ENCODE assay signal across 13 cellular contexts in genomic region chr2:197969391-197969893, GRCh38.
DNase-seq lines count a peak whose midpoint lies in the region; ATAC-seq and TF ChIP-seq lines count a peak whose summit lies in the region.
"Had no signal": no experiment of that assay in that cellular context is flagged by ENCODE, and none has a peak within 500 bp of the region (broad histone marks: within the 10 kb centered on the region; RNA-seq: fewer than 3 reads in every experiment).

No MANE protein-coding gene starts in this region.

- H3K36me3 ChIP-seq in brain microvascular endothelial cell (replicated peaks) (no peaks in the 10 kb centered on the region), hepatocyte (replicated peaks; ENCODE audit: insufficient read depth, low read depth) (no peaks in the 10 kb centered on the region)

- DNase-seq in AG09319 (ENCODE audit: extremely low read depth, low read depth), result peak; percentile 15
- peak; percentile 57 for DNase-seq in GM04504 (ENCODE audit: low read depth)
- DNase-seq in brain microvascular endothelial cell, result peak; percentile 38
- peak; percentile 6 for DNase-seq in hepatocyte (ENCODE audit: low spot score)
- no peak for DNase-seq in DMS153 treated with DMSO at 0.1 percent for 48 hours (lab: John Stamatoyannopoulos, UW; ENCODE audit: unreplicated experiment)
- DNase-seq in DMS79 treated with DMSO at 0.1 percent for 48 hours (lab: John Stamatoyannopoulos, UW), result no peak
- no peak for DNase-seq in COLO668 (lab: John Stamatoyannopoulos, UW; ENCODE audit: unreplicated experiment)
- DNase-seq: activated CD4-positive, alpha-beta T cell treated with anti-CD3 and anti-CD28 coated beads, Interleukin-2, amount 10 ng/mL, durations not matched to agents 7 days and 5 days; amniotic stem cell; immature natural killer cell; T-cell had no signal

- H3K4me1 ChIP-seq in hepatocyte (ENCODE audit: insufficient read depth), result no peaks in the 10 kb centered on the region

- H4K20me1 ChIP-seq in hepatocyte (ENCODE audit: insufficient read depth, poor library complexity, severe bottlenecking), result no peaks in the 10 kb centered on the region

- no peaks in the 10 kb centered on the region for H3K9me3 ChIP-seq in hepatocyte (ENCODE audit: low read depth)

- TF ChIP-seq CTCF in AG09319 (IDR thresholded peaks at IDR 0.05; ENCODE audit: low read depth, low read length), result no peak
- no peak for TF ChIP-seq CTCF in brain microvascular endothelial cell (IDR thresholded peaks at IDR 0.05; ENCODE audit: low read depth, low read length, missing control alignments)
- TF ChIP-seq CTCF in hepatocyte (IDR thresholded peaks at IDR 0.05; ENCODE audit: poor library complexity), result no peak

- H3K4me2 ChIP-seq in hepatocyte, result no peak overlapping the region

- in situ Hi-C loops in brain microvascular endothelial cell (cut with HindIII; ENCODE audit: low pct_ligation_motif_present, low sequenced_read_pairs), result no loop called here

- H3K79me2 ChIP-seq in hepatocyte, result no peaks in the 10 kb centered on the region

- no peak overlapping the region for H3K27ac ChIP-seq in brain microvascular endothelial cell
- no peak overlapping the region for H3K27ac ChIP-seq in hepatocyte

- H3K4me3 ChIP-seq in brain microvascular endothelial cell (ENCODE audit: low read depth, low read length) (no peak overlapping the region), hepatocyte (no peak overlapping the region)

- H2AFZ ChIP-seq in hepatocyte, result no peak overlapping the region

- no peak for ATAC-seq in GM21786 (IDR thresholded peaks at IDR 0.05; ENCODE audit: unreplicated experiment)
- ATAC-seq: sciatic nerve, T-cell had no signal

- H3K27me3 ChIP-seq in brain microvascular endothelial cell (replicated peaks) (no peaks in the 10 kb centered on the region), hepatocyte (no peaks in the 10 kb centered on the region)

- no peaks in the 10 kb centered on the region for H3K9me2 ChIP-seq in hepatocyte (replicated peaks; ENCODE audit: insufficient read depth)

Comparison
In these comparisons a context has a peak if more than half of its experiments do, and no peak if none do; other contexts are left out.
1. DNase-seq: peak in AG09319 (single experiment), GM04504 (single experiment), brain microvascular endothelial cell (single experiment) and hepatocyte (single experiment); none in DMS153 treated with DMSO at 0.1 percent for 48 hours (single experiment), DMS79 treated with DMSO at 0.1 percent for 48 hours (single experiment) and COLO668 (single experiment).